8 cellular contexts compared by ENCODE assay signal in the genomic region with DNA sequence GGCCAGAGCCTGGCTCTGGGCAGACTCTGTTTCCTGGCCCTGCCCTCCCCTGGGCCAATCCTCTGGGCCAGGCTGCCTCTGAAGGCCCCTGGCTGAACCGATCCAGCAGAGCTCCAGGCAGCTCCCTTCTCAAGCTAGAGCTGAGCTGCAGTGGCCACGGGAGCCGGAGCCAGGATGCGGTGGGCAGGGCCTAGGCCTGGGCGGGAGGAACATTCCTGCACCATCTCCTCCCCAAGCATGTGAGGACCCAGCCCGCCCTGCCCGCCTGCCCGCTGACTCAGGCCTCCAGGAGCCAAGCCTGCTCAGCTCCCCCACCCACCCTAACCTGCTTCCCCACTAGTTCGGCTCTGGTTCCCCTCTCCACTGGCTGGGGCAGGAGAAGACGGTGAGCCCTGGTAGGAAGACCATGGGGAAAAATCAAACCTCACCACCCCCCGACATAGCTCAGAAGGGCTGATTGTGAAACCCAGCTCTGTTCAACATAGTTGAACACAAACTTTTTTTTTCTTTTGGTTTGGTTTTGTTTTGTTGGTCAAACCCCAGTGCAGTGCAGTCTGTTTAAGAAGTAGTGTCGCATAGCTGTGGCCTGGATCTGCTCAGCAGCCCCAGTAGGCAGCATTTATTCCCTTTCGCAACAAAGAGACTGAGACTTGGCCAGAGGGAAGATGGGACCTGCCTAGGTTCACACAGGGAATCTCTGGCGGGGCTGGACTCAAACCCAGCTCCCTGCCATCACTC. TPM values are rescaled to one million over a fixed set of nuclear protein-coding genes. Genes with fewer than 3 reads are reported as not detected.
DNase-seq lines count a peak whose midpoint lies in the region; ATAC-seq and TF ChIP-seq lines count a peak whose summit lies in the region.

No MANE protein-coding gene starts in this region.

- H3K4me3 ChIP-seq in SK-N-SH (ENCODE audit: low read depth in 2 of 2, low read length in 1 of 2), result no peak overlapping the region
- peak overlapping the region; percentile 12 for H3K4me3 ChIP-seq in fibroblast of villous mesenchyme (ENCODE audit: low read depth, low read length)

- peak; percentile 95 for ATAC-seq in omental fat pad (ENCODE audit: low FRiP score)
- no peak for ATAC-seq in GM18907 (IDR thresholded peaks at IDR 0.05; ENCODE audit: unreplicated experiment)
- ATAC-seq in HG03175 (IDR thresholded peaks at IDR 0.05; ENCODE audit: unreplicated experiment), result no peak

- WGBS in SK-N-SH (ENCODE audit: low lambda C conversion rate), result 76% methylated on average over 9 of the region's 14 CpGs

- TF ChIP-seq RAD21 in SK-N-SH (IDR thresholded peaks at IDR 0.05; ENCODE audit: low read length), result no peak

- TF ChIP-seq EP300 in SK-N-SH (IDR thresholded peaks at IDR 0.05; ENCODE audit: borderline replicate concordance in 1 of 2, low read depth in 1 of 2, low read length in 1 of 2), result 0 out of 4 replicates have a peak, but pooled peaks of 1 of the 2 experiments have one; percentile 28

- H3K27me3 ChIP-seq in SK-N-SH (ENCODE audit: insufficient read depth), result no peaks in the 10 kb centered on the region

- no peak for TF ChIP-seq CTCF in SK-N-SH (IDR thresholded peaks at IDR 0.05)
- TF ChIP-seq CTCF in fibroblast of villous mesenchyme (IDR thresholded peaks at IDR 0.05; ENCODE audit: insufficient read depth, low read depth, low read length), result no peak
- no peak for TF ChIP-seq CTCF in omental fat pad (IDR thresholded peaks at IDR 0.05)

- no peak overlapping the region for H2AFZ ChIP-seq in SK-N-SH (ENCODE audit: low read depth)

- H3K36me3 ChIP-seq in SK-N-SH (replicated peaks in 1 of 2; ENCODE audit: control insufficient read depth in 1 of 2, insufficient read depth in 2 of 2, low read length in 1 of 2), result peaks cover 0 to 13% of the 10 kb centered on the region in 2 experiments

- peaks cover 4% of the 10 kb centered on the region; the same call in 1 of the 2 replicates for H4K20me1 ChIP-seq in SK-N-SH (ENCODE audit: insufficient read depth)

- peaks cover 26% of the 10 kb centered on the region for H3F3A ChIP-seq in SK-N-SH (replicated peaks; ENCODE audit: insufficient read depth)

- no peaks in the 10 kb centered on the region for H3K9me2 ChIP-seq in SK-N-SH

- H3K27ac ChIP-seq in SK-N-SH (ENCODE audit: low read depth in 2 of 2, low read length in 1 of 2), result peak overlapping the region; percentile 77 to 96

- peaks cover 30% of the 10 kb centered on the region for H3K79me2 ChIP-seq in SK-N-SH (ENCODE audit: insufficient read depth)

- H3K4me2 ChIP-seq in SK-N-SH, result peak overlapping the region; percentile 58

- H3K4me1 ChIP-seq in SK-N-SH (ENCODE audit: control insufficient read depth in 1 of 2, insufficient read depth in 2 of 2, low read depth in 1 of 2, low read length in 1 of 2), result peaks cover 20 to 34% of the 10 kb centered on the region in 2 experiments; a peak in 3 of 4 replicates

- no peaks in the 10 kb centered on the region for H3K9me3 ChIP-seq in SK-N-SH

- POLR2A ChIA-PET in SK-N-SH (lab: Yijun Ruan, JAX), result interaction anchor here (1.8 to 1.9 kb wide), 2 partner anchors 14 to 21 kb away, joined by 6 read pairs; partner anchors contain the start of genes IMP3 and SNX33

- peak; percentile 95 for DNase-seq in AG20443 (ENCODE audit: low spot score)
- DNase-seq in SK-N-SH, result no peak
- peak; percentile 94 for DNase-seq in fibroblast of villous mesenchyme (ENCODE audit: low read depth)
- DNase-seq in omental fat pad (ENCODE audit: low spot score), result no peak
- no peak for DNase-seq in hippocampal formation (lab: John Stamatoyannopoulos, UW)
- no peak for DNase-seq in DMS153 treated with DMSO at 0.1 percent for 48 hours (lab: John Stamatoyannopoulos, UW; ENCODE audit: unreplicated experiment)

- H3K9ac ChIP-seq in SK-N-SH, result peak overlapping the region; percentile 72

- CTCF ChIA-PET in SK-N-SH (lab: Yijun Ruan, JAX), result interaction anchor here (1.6 to 3.2 kb wide), 3 partner anchors 12 to 294 kb away, joined by 4 to 22 read pairs (median 5); partner anchors contain the start of gene SNX33

TF ChIP-seq in SK-N-SH, 30 proteins besides CTCF, POLR2A, EP300 and RAD21 (continues in another document):
- TF ChIP-seq JUND (IDR thresholded peaks at IDR 0.05), result no peak; the same call in 1 of the 2 replicates
- no peak for TF ChIP-seq FOXM1 (IDR thresholded peaks at IDR 0.05; ENCODE audit: low read depth)
- TF ChIP-seq NFIC (IDR thresholded peaks at IDR 0.05; ENCODE audit: borderline replicate concordance), result peak; percentile 41; the same call in 1 of the 2 replicates
- TF ChIP-seq ELF1 (IDR thresholded peaks at IDR 0.05), result no peak
- TF ChIP-seq TCF12 (IDR thresholded peaks at IDR 0.05), result peak; percentile 36; the same call in 1 of the 2 replicates
- TF ChIP-seq, protein P1, sequence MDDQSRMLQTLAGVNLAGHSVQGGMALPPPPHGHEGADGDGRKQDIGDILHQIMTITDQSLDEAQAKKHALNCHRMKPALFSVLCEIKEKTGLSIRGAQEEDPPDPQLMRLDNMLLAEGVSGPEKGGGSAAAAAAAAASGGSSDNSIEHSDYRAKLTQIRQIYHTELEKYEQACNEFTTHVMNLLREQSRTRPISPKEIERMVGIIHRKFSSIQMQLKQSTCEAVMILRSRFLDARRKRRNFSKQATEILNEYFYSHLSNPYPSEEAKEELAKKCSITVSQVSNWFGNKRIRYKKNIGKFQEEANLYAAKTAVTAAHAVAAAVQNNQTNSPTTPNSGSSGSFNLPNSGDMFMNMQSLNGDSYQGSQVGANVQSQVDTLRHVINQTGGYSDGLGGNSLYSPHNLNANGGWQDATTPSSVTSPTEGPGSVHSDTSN (IDR thresholded peaks at IDR 0.05), result no peak
- TF ChIP-seq MXI1 (IDR thresholded peaks at IDR 0.05; ENCODE audit: low read depth, low read length), result no peak
- no peak for TF ChIP-seq GATA2 (CRISPR knock-in tag; IDR thresholded peaks at IDR 0.05)
- TF ChIP-seq POLR2AphosphoS5 (IDR thresholded peaks at IDR 0.05; ENCODE audit: low read depth, low read length), result peak; percentile 74
- TF ChIP-seq TEAD4 (IDR thresholded peaks at IDR 0.05; ENCODE audit: borderline replicate concordance, insufficient read depth), result no peak
- TF ChIP-seq SMC3 (IDR thresholded peaks at IDR 0.05; ENCODE audit: low read depth, low read length), result no peak
- no peak for TF ChIP-seq USF2 (IDR thresholded peaks at IDR 0.05; ENCODE audit: borderline replicate concordance, low read depth, low read length)
- TF ChIP-seq, protein P2, sequence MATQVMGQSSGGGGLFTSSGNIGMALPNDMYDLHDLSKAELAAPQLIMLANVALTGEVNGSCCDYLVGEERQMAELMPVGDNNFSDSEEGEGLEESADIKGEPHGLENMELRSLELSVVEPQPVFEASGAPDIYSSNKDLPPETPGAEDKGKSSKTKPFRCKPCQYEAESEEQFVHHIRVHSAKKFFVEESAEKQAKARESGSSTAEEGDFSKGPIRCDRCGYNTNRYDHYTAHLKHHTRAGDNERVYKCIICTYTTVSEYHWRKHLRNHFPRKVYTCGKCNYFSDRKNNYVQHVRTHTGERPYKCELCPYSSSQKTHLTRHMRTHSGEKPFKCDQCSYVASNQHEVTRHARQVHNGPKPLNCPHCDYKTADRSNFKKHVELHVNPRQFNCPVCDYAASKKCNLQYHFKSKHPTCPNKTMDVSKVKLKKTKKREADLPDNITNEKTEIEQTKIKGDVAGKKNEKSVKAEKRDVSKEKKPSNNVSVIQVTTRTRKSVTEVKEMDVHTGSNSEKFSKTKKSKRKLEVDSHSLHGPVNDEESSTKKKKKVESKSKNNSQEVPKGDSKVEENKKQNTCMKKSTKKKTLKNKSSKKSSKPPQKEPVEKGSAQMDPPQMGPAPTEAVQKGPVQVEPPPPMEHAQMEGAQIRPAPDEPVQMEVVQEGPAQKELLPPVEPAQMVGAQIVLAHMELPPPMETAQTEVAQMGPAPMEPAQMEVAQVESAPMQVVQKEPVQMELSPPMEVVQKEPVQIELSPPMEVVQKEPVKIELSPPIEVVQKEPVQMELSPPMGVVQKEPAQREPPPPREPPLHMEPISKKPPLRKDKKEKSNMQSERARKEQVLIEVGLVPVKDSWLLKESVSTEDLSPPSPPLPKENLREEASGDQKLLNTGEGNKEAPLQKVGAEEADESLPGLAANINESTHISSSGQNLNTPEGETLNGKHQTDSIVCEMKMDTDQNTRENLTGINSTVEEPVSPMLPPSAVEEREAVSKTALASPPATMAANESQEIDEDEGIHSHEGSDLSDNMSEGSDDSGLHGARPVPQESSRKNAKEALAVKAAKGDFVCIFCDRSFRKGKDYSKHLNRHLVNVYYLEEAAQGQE (IDR thresholded peaks at IDR 0.05; ENCODE audit: low read depth, low read length), result no peak

RNA-seq across cellular contexts. Expression of gene SNX33, which starts 13.5 kb away (rescaled TPM):
- 7.7 and 8.5 TPM in 2 replicates for polyA plus RNA-seq in SK-N-SH (2012; rRNA removed)
- 3.4 and 5.6 TPM in 2 replicates for polyA plus RNA-seq in SK-N-SH (2012; cell fraction: cytosol; rRNA removed)
- polyA plus RNA-seq in SK-N-SH (2012; cell fraction: nucleus; rRNA removed), result 17.6 and 23.7 TPM in 2 replicates
- 19.9 and 23.8 TPM in 2 replicates for total RNA-seq in fibroblast of villous mesenchyme
- total RNA-seq in omental fat pad, result 10 to 100 TPM; 19.9 to 43.8 (median 32.5) TPM

RNA-seq across cellular contexts. Expression of gene IMP3, which starts 21.2 kb away (rescaled TPM):
- 56.1 and 56.2 TPM in 2 replicates for polyA plus RNA-seq in SK-N-SH (2012; rRNA removed)
- 56.4 and 60.8 TPM in 2 replicates for polyA plus RNA-seq in SK-N-SH (2012; cell fraction: cytosol; rRNA removed)
- polyA plus RNA-seq in SK-N-SH (2012; cell fraction: nucleus; rRNA removed), result 37.9 and 42.6 TPM in 2 replicates
- total RNA-seq in fibroblast of villous mesenchyme (41.6 and 42.3 TPM in 2 replicates), omental fat pad (100 to 1,000 TPM; 162 to 194 (median 170) TPM)

RNA-seq across cellular contexts. Expression of gene SNUPN, which starts 35.7 kb away (rescaled TPM):
- 31.7 and 36.4 TPM in 2 replicates for polyA plus RNA-seq in SK-N-SH (2012; rRNA removed)
- polyA plus RNA-seq in SK-N-SH (2012; cell fraction: cytosol; rRNA removed), result 35.0 and 35.8 TPM in 2 replicates
- polyA plus RNA-seq in SK-N-SH (2012; cell fraction: nucleus; rRNA removed), result 19.0 and 26.1 TPM in 2 replicates
- total RNA-seq in fibroblast of villous mesenchyme (18.7 and 28.1 TPM in 2 replicates), omental fat pad (10 to 100 TPM; 17.6 to 23.2 (median 18.7) TPM)

RNA-seq across cellular contexts. Expression of gene CSPG4, which starts 51.4 kb away (rescaled TPM):
- polyA plus RNA-seq in SK-N-SH (2012; rRNA removed), result 0.28 and 0.35 TPM in 2 replicates
- polyA plus RNA-seq in SK-N-SH (2012; cell fraction: cytosol; rRNA removed), result 0.08 and 0.17 TPM in 2 replicates
- polyA plus RNA-seq in SK-N-SH (2012; cell fraction: nucleus; rRNA removed), result 0.70 TPM in 2 replicates
- 86.8 and 87.0 TPM in 2 replicates for total RNA-seq in fibroblast of villous mesenchyme
- 100 to 1,000 TPM in 1 of 4 donors, 10 to 100 TPM in 3; 29.9 to 144 (median 49.7) TPM for total RNA-seq in omental fat pad

Comparison
In these comparisons a context has a peak if more than half of its experiments do, and no peak if none do; other contexts are left out.
1. DNase-seq: peak in AG20443 (single experiment) and fibroblast of villous mesenchyme (single experiment); none in SK-N-SH (single experiment), omental fat pad (single experiment), hippocampal formation (0 of 2) and DMS153 treated with DMSO at 0.1 percent for 48 hours (single experiment).